19 cellular contexts compared by ENCODE assay signal in genomic region chr6:143698329-143698728, GRCh38.
"Had no signal": no experiment of that assay in that cellular context is flagged by ENCODE, and none has a peak within 500 bp of the region (broad histone marks: within the 10 kb centered on the region; RNA-seq: fewer than 3 reads in every experiment).

No MANE protein-coding gene starts in this region.

- H3K27ac ChIP-seq: hepatocyte had no signal

- H3K4me3 ChIP-seq: hepatocyte, lower lobe of right lung had no signal

- H2AFZ ChIP-seq: hepatocyte had no signal

- H3K9me3 ChIP-seq: lower lobe of right lung had no signal

- H3K4me3 Mint-ChIP-seq: activated CD4-positive, alpha-beta T cell treated with anti-CD3 and anti-CD28 coated beads, Interleukin-2, amount 10 ng/mL, durations not matched to agents 7 days and 5 days; activated CD8-positive, alpha-beta T cell treated with anti-CD3 and anti-CD28 coated beads, Interleukin-2, amount 10 ng/mL, durations not matched to agents 7 days and 5 days; dendritic cell treated with granulocyte-macrophage colony-stimulating factor and Interleukin-4, amounts not matched to agents 40 ng/mL and 50 ng/mL, for 4 days; effector memory CD8-positive, alpha-beta T cell; natural killer cell; type B pancreatic cell had no signal

- ATAC-seq: activated CD8-positive, alpha-beta T cell treated with anti-CD3 and anti-CD28 coated beads, Interleukin-2, amount 10 ng/mL, durations not matched to agents 7 days and 5 days; effector memory CD8-positive, alpha-beta T cell; left cardiac atrium; lower lobe of right lung; natural killer cell had no signal

- H3K27me3 Mint-ChIP-seq: activated CD4-positive, alpha-beta T cell treated with anti-CD3 and anti-CD28 coated beads, Interleukin-2, amount 10 ng/mL, durations not matched to agents 7 days and 5 days; dendritic cell treated with granulocyte-macrophage colony-stimulating factor and Interleukin-4, amounts not matched to agents 40 ng/mL and 50 ng/mL, for 4 days; effector memory CD8-positive, alpha-beta T cell; type B pancreatic cell had no signal

- DNase-seq: activated CD4-positive, alpha-beta T cell treated with anti-CD3 and anti-CD28 coated beads, Interleukin-2, amount 10 ng/mL, durations not matched to agents 7 days and 5 days; activated CD8-positive, alpha-beta memory T cell treated with anti-CD3 and anti-CD28 coated beads, Interleukin-2, amount 50 U/mL, for 48 hours; activated CD8-positive, alpha-beta T cell treated with anti-CD3 and anti-CD28 coated beads, Interleukin-2, amount 10 ng/mL, durations not matched to agents 7 days and 5 days; activated effector memory CD4-positive, alpha-beta T cell treated with Interleukin-2 at 50 U/mL for 16 hours; activated naive CD4-positive, alpha-beta T cell treated with anti-CD3 and anti-CD28 coated beads, Interleukin-2, amount 50 U/mL, for 16 hours; activated T-cell treated with anti-CD3 and anti-CD28 coated beads, Interleukin-2, amount 50 U/mL, for 48 hours; cerebellar nuclear complex; effector memory CD8-positive, alpha-beta T cell; left cardiac atrium; lower lobe of right lung; natural killer cell; posterior cingulate gyrus; stimulated activated naive CD4-positive, alpha-beta T cell treated with Interleukin-2 at 50 U/mL for 16 hours; substantia nigra; T-helper 1 cell; T1000 had no signal

- H3K4me2 ChIP-seq: hepatocyte had no signal

- H3K9me3 Mint-ChIP-seq: activated CD4-positive, alpha-beta T cell treated with anti-CD3 and anti-CD28 coated beads, Interleukin-2, amount 10 ng/mL, durations not matched to agents 7 days and 5 days; effector memory CD8-positive, alpha-beta T cell; natural killer cell had no signal

- H3K36me3 ChIP-seq: lower lobe of right lung had no signal

- H3K27me3 ChIP-seq: hepatocyte had no signal

- H3K27ac Mint-ChIP-seq: activated CD4-positive, alpha-beta T cell treated with anti-CD3 and anti-CD28 coated beads, Interleukin-2, amount 10 ng/mL, durations not matched to agents 7 days and 5 days; activated CD8-positive, alpha-beta T cell treated with anti-CD3 and anti-CD28 coated beads, Interleukin-2, amount 10 ng/mL, durations not matched to agents 7 days and 5 days; dendritic cell treated with granulocyte-macrophage colony-stimulating factor and Interleukin-4, amounts not matched to agents 40 ng/mL and 50 ng/mL, for 4 days; natural killer cell; type B pancreatic cell had no signal

- H3K36me3 Mint-ChIP-seq: natural killer cell had no signal
